26 cellular contexts compared by ENCODE assay signal in the genomic region with DNA sequence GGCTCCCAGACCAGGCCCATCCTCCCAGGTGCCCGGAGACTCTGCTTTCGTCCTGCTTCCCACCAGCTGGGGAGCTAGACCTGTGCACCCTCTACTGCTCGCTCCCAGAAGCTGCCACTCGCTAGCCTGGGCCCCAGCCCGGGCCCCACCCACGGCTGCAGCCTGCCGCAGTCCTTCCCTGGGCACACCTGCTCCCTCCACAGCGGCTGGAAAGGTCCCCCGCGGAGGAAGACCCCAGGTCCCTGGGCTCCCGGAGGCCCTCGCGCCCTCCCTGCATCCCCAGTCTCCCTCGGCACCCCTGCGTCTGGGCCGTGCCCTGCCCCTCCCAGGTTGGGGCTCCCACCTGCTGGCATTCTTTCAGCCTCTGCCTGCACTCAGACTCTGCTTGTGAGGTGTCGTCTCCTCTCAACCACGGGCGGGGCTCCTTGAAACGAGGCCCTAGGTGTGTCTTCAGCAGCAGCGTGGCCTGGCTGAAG. TPM values are rescaled to one million over a fixed set of nuclear protein-coding genes. Genes with fewer than 3 reads are reported as not detected.
A peak's percentile ranks its signal among the peaks of the same experiment; 100 is the strongest.
DNase-seq lines count a peak whose midpoint lies in the region; ATAC-seq, FAIRE-seq and TF ChIP-seq lines count a peak whose summit lies in the region.
"Had no signal": no experiment of that assay in that cellular context is flagged by ENCODE, and none has a peak within 500 bp of the region (broad histone marks: within the 10 kb centered on the region; RNA-seq: fewer than 3 reads in every experiment).

No MANE protein-coding gene starts in this region.

- POLR2A ChIA-PET in Panc1 (lab: Charles Lee) = no interaction called here

- H4K20me1 ChIP-seq in GM23338 (replicated peaks; ENCODE audit: insufficient read depth) = no peaks in the 10 kb centered on the region; the same call in none of the 2 replicates

- no peaks in the 10 kb centered on the region for H3K9me3 Mint-ChIP-seq in GM23338
- H3K9me3 Mint-ChIP-seq in natural killer cell treated with Interleukin-12 subunit alpha and Interleukin-12 subunit beta and Interleukin-15 and Interleukin-18, amount 100 ng/mL, for 72 hours = no peaks in the 10 kb centered on the region

- intact Hi-C loops in Panc1 (cut with micrococcal nuclease; ENCODE audit: unreplicated experiment) (no loop called here), pancreas (cut with DNase I) (no loop called here), right cardiac atrium (cut with DNase I) (no loop called here)

- TF ChIP-seq CTCF in GM23338 (conservative IDR thresholded peaks at IDR 0.05; ENCODE audit: low read depth in 2 of 2) (no peak), Panc1 (IDR thresholded peaks at IDR 0.05) (no peak), pancreas (IDR thresholded peaks at IDR 0.05) (no peak)

- 0 out of 3 replicates have a peak, but pooled peaks cover 2% of the 10 kb centered on the region for H3K4me1 Mint-ChIP-seq in GM23338
- H3K4me1 Mint-ChIP-seq in natural killer cell treated with Interleukin-12 subunit alpha and Interleukin-12 subunit beta and Interleukin-15 and Interleukin-18, amount 100 ng/mL, for 72 hours (ENCODE audit: low read depth in 2 of 2) = peaks cover 0 to 15% of the 10 kb centered on the region in 2 donors

- H3K4me3 ChIP-seq in GM23338 (no peak overlapping the region), Panc1 (ENCODE audit: low read depth in 2 of 2, low read length in 2 of 2) (no peak overlapping the region), mucosa of rectum (ENCODE audit: low read length in 2 of 2) (no peak overlapping the region), pancreas (no peak overlapping the region), right cardiac atrium (ENCODE audit: low read length) (no peak overlapping the region)
- H3K4me3 ChIP-seq: SJSA1 had no signal

- H3K4me1 ChIP-seq in GM23338 (ENCODE audit: insufficient read depth) (no peaks in the 10 kb centered on the region), Panc1 (ENCODE audit: control insufficient read depth, insufficient read depth, low read length) (no peaks in the 10 kb centered on the region), mucosa of rectum (ENCODE audit: control insufficient read depth in 2 of 2, insufficient read depth in 2 of 2, low read length in 2 of 2) (peaks cover 4 to 10% of the 10 kb centered on the region in 2 donors), pancreas (no peaks in the 10 kb centered on the region), right cardiac atrium (ENCODE audit: control insufficient read depth, insufficient read depth, low read length) (peaks cover 18% of the 10 kb centered on the region)

- no peaks in the 10 kb centered on the region for H3K9me3 ChIP-seq in Panc1 (ENCODE audit: control insufficient read depth, insufficient read depth, low read depth, low read length)
- no peaks in the 10 kb centered on the region for H3K9me3 ChIP-seq in mucosa of rectum (ENCODE audit: control insufficient read depth in 2 of 2, low read length in 2 of 2)
- H3K9me3 ChIP-seq in pancreas = no peaks in the 10 kb centered on the region
- H3K9me3 ChIP-seq in right cardiac atrium (ENCODE audit: control insufficient read depth, low read length) = no peaks in the 10 kb centered on the region
- H3K9me3 ChIP-seq: SJSA1 had no signal

- CTCF ChIA-PET in Panc1 (lab: Charles Lee) = no interaction called here

- H3K79me2 ChIP-seq in GM23338 (replicated peaks; ENCODE audit: insufficient read depth) = peaks cover 9% of the 10 kb centered on the region; the same call in 1 of the 2 replicates

- DNase-seq in GM23338 (ENCODE audit: low spot score) = no peak
- no peak for DNase-seq in Panc1 (ENCODE audit: low read depth, low spot score)
- no peak for DNase-seq in D341Med (ENCODE audit: low spot score)
- DNase-seq in pancreas = no peak
- no peak for DNase-seq in natural killer cell treated with Interleukin-12 subunit alpha and Interleukin-12 subunit beta and Interleukin-15 and Interleukin-18, amount 100 ng/mL, for 72 hours (ENCODE audit: low spot score)
- DNase-seq in right cardiac atrium = no peak
- DNase-seq: DMS53, GDM1, KBM-7, NCI-H1092, NCI-H1436, NCI-H187 treated with DMSO at 0.1 percent for 48 hours, NCI-H2107, NCI-H226, NCI-H510A treated with DMSO at 0.1 percent for 48 hours, NCI-H748 treated with DMSO at 0.1 percent for 48 hours had no signal

- 93 to 96% methylated on average over 21 of the region's 21 CpGs for WGBS in pancreas, 2 donors
- WGBS in right cardiac atrium = 93% methylated on average over 21 of the region's 21 CpGs

- peaks cover 5% of the 10 kb centered on the region for H3K27me3 Mint-ChIP-seq in GM23338 (ENCODE audit: insufficient read depth, low read depth, poor library complexity)
- no peaks in the 10 kb centered on the region for H3K27me3 Mint-ChIP-seq in natural killer cell treated with Interleukin-12 subunit alpha and Interleukin-12 subunit beta and Interleukin-15 and Interleukin-18, amount 100 ng/mL, for 72 hours

- no peak overlapping the region for H3K4me2 ChIP-seq in GM23338

- BruUV-seq in Panc1 (replicated peaks; lab: Mats Ljungman, UMichigan) = no TSS peak

- no peaks in the 10 kb centered on the region for H3K9me2 ChIP-seq in GM23338 (ENCODE audit: insufficient read depth)

- ATAC-seq in GM23338 = peak; percentile 21; the same call in 2 of the 3 replicates
- ATAC-seq in Panc1 = 0 out of 2 replicates have a peak, but pooled peaks have one; percentile 5
- peak; percentile 11 for ATAC-seq in esophagus mucosa
- no peak for ATAC-seq in pancreas
- ATAC-seq in natural killer cell treated with Interleukin-12 subunit alpha and Interleukin-12 subunit beta and Interleukin-15 and Interleukin-18, amount 100 ng/mL, for 72 hours = no peak
- no peak for ATAC-seq in right cardiac atrium

- H3K36me3 ChIP-seq in GM23338 (ENCODE audit: insufficient read depth) (peaks cover 3% of the 10 kb centered on the region; the same call in 1 of the 2 replicates), Panc1 (ENCODE audit: control insufficient read depth, insufficient read depth, low read length) (no peaks in the 10 kb centered on the region; the same call in none of the 2 replicates), mucosa of rectum (ENCODE audit: control insufficient read depth in 2 of 2, insufficient read depth in 2 of 2, low read length in 2 of 2) (peaks cover 46 to 56% of the 10 kb centered on the region in 2 donors), pancreas (peaks cover 0 to 47% (median 8%) of the 10 kb centered on the region in 3 donors)

- no peak overlapping the region for H2AFZ ChIP-seq in GM23338

- H3K9ac ChIP-seq in mucosa of rectum (ENCODE audit: low read depth in 1 of 2, low read length in 2 of 2) = no peak overlapping the region

- FAIRE-seq in pancreas (lab: Jason Lieb, UNC) = no peak
- FAIRE-seq: A204.1, D721Med, GM18507, GM19239, H54 had no signal

- H3K27ac Mint-ChIP-seq in GM23338 = no peak overlapping the region
- H3K27ac Mint-ChIP-seq in natural killer cell treated with Interleukin-12 subunit alpha and Interleukin-12 subunit beta and Interleukin-15 and Interleukin-18, amount 100 ng/mL, for 72 hours = no peak overlapping the region

- H3K27ac ChIP-seq in GM23338 (ENCODE audit: low read depth) = no peak overlapping the region
- no peak overlapping the region for H3K27ac ChIP-seq in Panc1 (ENCODE audit: low read length)
- peak overlapping the region; percentile 20 to 48 for H3K27ac ChIP-seq in mucosa of rectum (ENCODE audit: low read depth in 2 of 2, low read length in 2 of 2)
- H3K27ac ChIP-seq in pancreas = no peak overlapping the region
- H3K27ac ChIP-seq in right cardiac atrium (ENCODE audit: low read length) = no peak overlapping the region
- H3K27ac ChIP-seq: C4-2B, HL-60, SJSA1 had no signal

- H3K27me3 ChIP-seq in GM23338 (ENCODE audit: insufficient read depth) (no peaks in the 10 kb centered on the region), Panc1 (ENCODE audit: control insufficient read depth, insufficient read depth, low read length) (no peaks in the 10 kb centered on the region), mucosa of rectum (ENCODE audit: control insufficient read depth in 2 of 2, insufficient read depth in 2 of 2, low read length in 2 of 2) (no peaks in the 10 kb centered on the region), pancreas (no peaks in the 10 kb centered on the region), right cardiac atrium (ENCODE audit: control insufficient read depth, insufficient read depth) (no peaks in the 10 kb centered on the region)
- H3K27me3 ChIP-seq: SJSA1 had no signal

- H3F3A ChIP-seq in GM23338 (replicated peaks; ENCODE audit: low read depth) = no peaks in the 10 kb centered on the region

- no peak overlapping the region for H3K4me3 Mint-ChIP-seq in GM23338
- no peak overlapping the region for H3K4me3 Mint-ChIP-seq in natural killer cell treated with Interleukin-12 subunit alpha and Interleukin-12 subunit beta and Interleukin-15 and Interleukin-18, amount 100 ng/mL, for 72 hours

- in situ Hi-C loops in Panc1 (cut with HindIII; ENCODE audit: low pct_unique_long_range_greater_than_20kb, low sequenced_read_pairs) = no loop called here

- peaks cover 40% of the 10 kb centered on the region for H3K36me3 Mint-ChIP-seq in GM23338 (ENCODE audit: low read depth)
- no peaks in the 10 kb centered on the region for H3K36me3 Mint-ChIP-seq in natural killer cell treated with Interleukin-12 subunit alpha and Interleukin-12 subunit beta and Interleukin-15 and Interleukin-18, amount 100 ng/mL, for 72 hours

RNA-seq across cellular contexts. Expression of a gene that starts 27.8 kb away (rescaled TPM):
- total RNA-seq in GM23338 (2014; rRNA removed; shearing (Covaris generic)) = 23.4 and 40.6 TPM in 2 replicates
- polyA plus RNA-seq in GM23338 (2016; fragmentation: Nextera tagmentation; extraction: Ambion mirVana) = 25.5 and 31.0 TPM in 2 replicates
- total RNA-seq in Panc1 (2021; ENCODE audit: unreplicated experiment) = 27.3 TPM
- 19.6 TPM for polyA plus RNA-seq in Panc1 (2012; ENCODE audit: insufficient read length)
- total RNA-seq in esophagus mucosa = 20.8 TPM
- total RNA-seq in pancreas = 10 to 100 TPM; 11.7 to 20.4 (median 14.5) TPM
- 10 to 100 TPM; 14.4 to 34.4 TPM for polyA plus RNA-seq in pancreas
- 100 to 1,000 TPM; 108 to 190 TPM for total RNA-seq in natural killer cell treated with Interleukin-12 subunit alpha and Interleukin-12 subunit beta and Interleukin-15 and Interleukin-18, amount 100 ng/mL, for 72 hours
- total RNA-seq in right cardiac atrium = 10 to 100 TPM; 12.3 to 17.1 (median 13.4) TPM
- 6.0 TPM for polyA plus RNA-seq in right cardiac atrium

RNA-seq across cellular contexts. Expression of a gene that starts 40.1 kb away (rescaled TPM):
- 205 and 236 TPM in 2 replicates for total RNA-seq in GM23338 (2014; rRNA removed; shearing (Covaris generic))
- polyA plus RNA-seq in GM23338 (2016; fragmentation: Nextera tagmentation; extraction: Ambion mirVana) (101 and 117 TPM in 2 replicates), pancreas (100 to 1,000 TPM in 1 of 2 donors, 10 to 100 TPM in 1; 88.3 to 102 TPM), right cardiac atrium (87.3 TPM)
- total RNA-seq in Panc1 (2021; ENCODE audit: unreplicated experiment) (167 TPM), esophagus mucosa (84.2 TPM), pancreas (100 to 1,000 TPM in 1 of 6 donors, 10 to 100 TPM in 5; 75.2 to 105 (median 83.9) TPM), right cardiac atrium (100 to 1,000 TPM in 2 of 4 donors, 10 to 100 TPM in 2; 82.7 to 145 (median 92.9) TPM)
- 172 TPM for polyA plus RNA-seq in Panc1 (2012; ENCODE audit: insufficient read length)
- total RNA-seq in natural killer cell treated with Interleukin-12 subunit alpha and Interleukin-12 subunit beta and Interleukin-15 and Interleukin-18, amount 100 ng/mL, for 72 hours = 100 to 1,000 TPM; 126 to 191 TPM

RNA-seq across cellular contexts. Expression of a gene that starts 44.6 kb away (rescaled TPM):
- total RNA-seq in GM23338 (2014; rRNA removed; shearing (Covaris generic)) = 175 and 210 TPM in 2 replicates
- polyA plus RNA-seq in GM23338 (2016; fragmentation: Nextera tagmentation; extraction: Ambion mirVana) (142 and 146 TPM in 2 replicates), pancreas (100 to 1,000 TPM in 1 of 2 donors, 10 to 100 TPM in 1; 90.8 to 101 TPM), right cardiac atrium (65.2 TPM)
- total RNA-seq in Panc1 (2021; ENCODE audit: unreplicated experiment) (78.6 TPM), esophagus mucosa (48.9 TPM), pancreas (10 to 100 TPM; 34.3 to 50.8 (median 39.6) TPM), right cardiac atrium (10 to 100 TPM; 39.9 to 51.8 (median 45.8) TPM)
- polyA plus RNA-seq in Panc1 (2012; ENCODE audit: insufficient read length) = 74.7 TPM
- total RNA-seq in natural killer cell treated with Interleukin-12 subunit alpha and Interleukin-12 subunit beta and Interleukin-15 and Interleukin-18, amount 100 ng/mL, for 72 hours = 10 to 100 TPM; 59.8 to 85.9 TPM

RNA-seq across cellular contexts. Expression of a gene that starts 45.1 kb away (rescaled TPM):
- 79.1 and 128 TPM in 2 replicates for total RNA-seq in GM23338 (2014; rRNA removed; shearing (Covaris generic))
- polyA plus RNA-seq in GM23338 (2016; fragmentation: Nextera tagmentation; extraction: Ambion mirVana) (67.7 and 76.0 TPM in 2 replicates), pancreas (10 to 100 TPM; 39.2 to 64.0 TPM), right cardiac atrium (26.4 TPM)
- total RNA-seq in Panc1 (2021; ENCODE audit: unreplicated experiment) (103 TPM), esophagus mucosa (45.4 TPM), pancreas (10 to 100 TPM; 25.0 to 36.1 (median 29.6) TPM), right cardiac atrium (10 to 100 TPM; 30.0 to 34.9 (median 33.1) TPM)
- 129 TPM for polyA plus RNA-seq in Panc1 (2012; ENCODE audit: insufficient read length)
- 100 to 1,000 TPM in 1 of 2 donors, 10 to 100 TPM in 1; 99.2 to 192 TPM for total RNA-seq in natural killer cell treated with Interleukin-12 subunit alpha and Interleukin-12 subunit beta and Interleukin-15 and Interleukin-18, amount 100 ng/mL, for 72 hours

RNA-seq across cellular contexts. Expression of a gene that starts 57.6 kb away (rescaled TPM):
- 2.6 and 6.8 TPM in 2 replicates for total RNA-seq in GM23338 (2014; rRNA removed; shearing (Covaris generic))
- polyA plus RNA-seq in GM23338 (2016; fragmentation: Nextera tagmentation; extraction: Ambion mirVana) = 1.4 and 1.9 TPM in 2 replicates
- 21.9 TPM for total RNA-seq in Panc1 (2021; ENCODE audit: unreplicated experiment)
- 10.3 TPM for polyA plus RNA-seq in Panc1 (2012; ENCODE audit: insufficient read length)
- 0.56 TPM for total RNA-seq in esophagus mucosa
- 1 to 10 TPM; 1.4 to 4.1 (median 1.7) TPM for total RNA-seq in pancreas
- 1 to 10 TPM; 8.9 to 9.5 TPM for polyA plus RNA-seq in pancreas
- total RNA-seq in natural killer cell treated with Interleukin-12 subunit alpha and Interleukin-12 subunit beta and Interleukin-15 and Interleukin-18, amount 100 ng/mL, for 72 hours = 1 to 10 TPM; 2.8 to 3.5 TPM
- total RNA-seq in right cardiac atrium = 1 to 10 TPM in 2 of 4 donors, under 1 TPM in 2; 0.31 to 1.6 (median 1.1) TPM
- 0.36 TPM for polyA plus RNA-seq in right cardiac atrium

Comparison
In these comparisons a context has a peak if more than half of its experiments do, and no peak if none do; other contexts are left out.
1. ATAC-seq: peak in GM23338 (single experiment), Panc1 (single experiment) and esophagus mucosa (single experiment); none in pancreas (0 of 4), natural killer cell treated with Interleukin-12 subunit alpha and Interleukin-12 subunit beta and Interleukin-15 and Interleukin-18, amount 100 ng/mL, for 72 hours (0 of 2) and right cardiac atrium (0 of 2).
2. H3K27ac ChIP-seq: peak in mucosa of rectum (2 of 2); none in GM23338 (single experiment), Panc1 (single experiment), pancreas (0 of 4) and right cardiac atrium (single experiment).